ENCODE assay signal across 12 cellular contexts in genomic region chr6:3088853-3089445, GRCh38. TPM values are rescaled to one million over a fixed set of nuclear protein-coding genes. Genes with fewer than 3 reads are reported as not detected.
DNase-seq lines count a peak whose midpoint lies in the region; ATAC-seq and TF ChIP-seq lines count a peak whose summit lies in the region.
"Had no signal": no experiment of that assay in that cellular context is flagged by ENCODE, and none has a peak within 500 bp of the region (broad histone marks: within the 10 kb centered on the region; RNA-seq: fewer than 3 reads in every experiment).

No MANE protein-coding gene starts in this region.

- no peaks in the 10 kb centered on the region for H3K9me3 ChIP-seq in Loucy (ENCODE audit: insufficient read depth, low read depth, low read length)
- H3K9me3 ChIP-seq in endodermal cell (ENCODE audit: control insufficient read depth, low read length) = peaks cover 66% of the 10 kb centered on the region
- H3K9me3 ChIP-seq: MG63 had no signal

- peaks cover 68% of the 10 kb centered on the region for H3K36me3 Mint-ChIP-seq in endodermal cell (ENCODE audit: low read depth)

- no peak overlapping the region for H2AFZ ChIP-seq in Loucy (ENCODE audit: low read length)
- H2AFZ ChIP-seq: PC-9 had no signal

- ATAC-seq in sciatic nerve (peak; percentile 88), GM21786 (IDR thresholded peaks at IDR 0.05; ENCODE audit: unreplicated experiment) (no peak)

- peaks cover 60% of the 10 kb centered on the region for H3K9me3 Mint-ChIP-seq in endodermal cell

- no peaks in the 10 kb centered on the region for H3K79me2 ChIP-seq in Loucy (ENCODE audit: insufficient read depth, low read length)

- no peak overlapping the region for H3K4me2 ChIP-seq in Loucy (ENCODE audit: low read depth, low read length, poor library complexity, severe bottlenecking)
- H3K4me2 ChIP-seq: PC-9 had no signal

- no peak overlapping the region for H3K27ac Mint-ChIP-seq in endodermal cell

- intact Hi-C loops in sciatic nerve (cut with DNase I) = no loop called here

- no peak overlapping the region for H3K4me3 Mint-ChIP-seq in endodermal cell

- H3K9me2 ChIP-seq in Loucy (replicated peaks; ENCODE audit: low read depth, low read length) = no peaks in the 10 kb centered on the region

- no peaks in the 10 kb centered on the region for H3K27me3 Mint-ChIP-seq in endodermal cell (ENCODE audit: insufficient read depth)

- H3K27me3 ChIP-seq in Loucy (ENCODE audit: insufficient read depth, low read length, poor library complexity, severe bottlenecking) = no peaks in the 10 kb centered on the region
- no peaks in the 10 kb centered on the region for H3K27me3 ChIP-seq in endodermal cell (ENCODE audit: control insufficient read depth, insufficient read depth, low read length, poor library complexity, severe bottlenecking)
- H3K27me3 ChIP-seq: MG63 had no signal

- TF ChIP-seq CTCF in Loucy (conservative IDR thresholded peaks at IDR 0.05; ENCODE audit: low read length) (no peak), foreskin fibroblast (IDR thresholded peaks at IDR 0.05; ENCODE audit: low read depth, low read length) (no peak), endodermal cell (conservative IDR thresholded peaks at IDR 0.05) (no peak)

- H3K4me1 ChIP-seq in Loucy (ENCODE audit: insufficient read depth, low read length, poor library complexity, severe bottlenecking) (peaks cover 12% of the 10 kb centered on the region), endodermal cell (ENCODE audit: control insufficient read depth, insufficient read depth, low read length) (no peaks in the 10 kb centered on the region)

- H3K4me1 Mint-ChIP-seq in endodermal cell = no peaks in the 10 kb centered on the region

- H3F3A ChIP-seq in Loucy (ENCODE audit: low read depth) = peaks cover 8% of the 10 kb centered on the region; the same call in 1 of the 2 replicates

- peak; percentile 25 for DNase-seq in EH (ENCODE audit: low read depth)
- peak; percentile 40 to 73 for DNase-seq in foreskin fibroblast
- no peak for DNase-seq in sciatic nerve (ENCODE audit: low spot score)
- DNase-seq in endodermal cell = no peak
- no peak for DNase-seq in NCI-H146 (lab: John Stamatoyannopoulos, UW)
- no peak for DNase-seq in NCI-H1048 (lab: John Stamatoyannopoulos, UW)
- DNase-seq: PC-9; stimulated activated CD4-positive, alpha-beta T cell treated with anti-CD3 and anti-CD28 coated beads, Interleukin-4, amount 100 ng/mL, for 1 hour; T-helper 9 cell had no signal

- peak overlapping the region; percentile 34 for H3K9ac ChIP-seq in Loucy (ENCODE audit: low read depth, low read length, poor library complexity, severe bottlenecking)
- no peak overlapping the region for H3K9ac ChIP-seq in endodermal cell (ENCODE audit: extremely low read depth, low read length, poor library complexity, severe bottlenecking)

- H3K4me3 ChIP-seq in Loucy (ENCODE audit: low read length, poor library complexity, severe bottlenecking) (no peak overlapping the region), foreskin fibroblast (ENCODE audit: low read depth in 1 of 2, low read length in 2 of 2) (peak overlapping the region in 1 of 2 donors; percentile 17), endodermal cell (ENCODE audit: low read length) (no peak overlapping the region)
- H3K4me3 ChIP-seq: MG63, PC-9 had no signal

- no peak overlapping the region for H3K27ac ChIP-seq in endodermal cell (ENCODE audit: low read depth, low read length)
- H3K27ac ChIP-seq: PC-9 had no signal

- WGBS in endodermal cell (ENCODE audit: insufficient coverage in 1 of 2, insufficient read length in 1 of 2), 2 experiments = 97 to 100% methylated on average over 4 of the region's 4 CpGs

- peaks cover 4% of the 10 kb centered on the region for H4K20me1 ChIP-seq in Loucy (ENCODE audit: insufficient read depth, low read length, poor library complexity, severe bottlenecking)

- H3K36me3 ChIP-seq in Loucy (ENCODE audit: insufficient read depth, low read length) (peaks cover 40% of the 10 kb centered on the region; the same call in 1 of the 2 replicates), endodermal cell (ENCODE audit: control insufficient read depth, insufficient read depth, low read length) (peaks cover 66% of the 10 kb centered on the region)

RNA-seq across cellular contexts. Expression of gene RIPK1, which starts 20.7 kb away (rescaled TPM):
- total RNA-seq in sciatic nerve (25.9 TPM), endodermal cell (10 to 100 TPM; 10.2 to 18.7 TPM)
- polyA plus RNA-seq in endodermal cell (2013, experiment 1 of 2) = 10.6 TPM
- polyA plus RNA-seq in endodermal cell (2013, experiment 2 of 2) = 10.9 TPM

RNA-seq across cellular contexts. Expression of gene BPHL, which starts 29.6 kb away (rescaled TPM):
- total RNA-seq in sciatic nerve = 15.7 TPM
- total RNA-seq in endodermal cell = 10 to 100 TPM; 42.8 to 42.9 TPM
- polyA plus RNA-seq in endodermal cell (2013, experiment 1 of 2) = 33.5 TPM
- 32.0 TPM for polyA plus RNA-seq in endodermal cell (2013, experiment 2 of 2)

Comparison
In these comparisons a context has a peak if more than half of its experiments do, and no peak if none do; other contexts are left out.
1. DNase-seq: peak in EH (single experiment) and foreskin fibroblast (2 of 2); none in sciatic nerve (single experiment), endodermal cell (single experiment), NCI-H146 (single experiment) and NCI-H1048 (single experiment).